In genomic region chr10:69014171-69014570, GRCh38 we compare ENCODE assay signal across 25 cellular contexts. TPM values are rescaled to one million over a fixed set of nuclear protein-coding genes. Genes with fewer than 3 reads are reported as not detected.
A peak's percentile ranks its signal among the peaks of the same experiment; 100 is the strongest.
DNase-seq lines count a peak whose midpoint lies in the region; ATAC-seq, FAIRE-seq and TF ChIP-seq lines count a peak whose summit lies in the region.
"Had no signal": no experiment of that assay in that cellular context is flagged by ENCODE, and none has a peak within 500 bp of the region (broad histone marks: within the 10 kb centered on the region; RNA-seq: fewer than 3 reads in every experiment).

No MANE protein-coding gene starts in this region.

- POLR2A ChIA-PET in RWPE1 (lab: Yijun Ruan, JAX; ENCODE audit: low non-redundant PET): no interaction called here

- H3K36me3 Mint-ChIP-seq in activated naive CD4-positive, alpha-beta T cell treated with anti-CD3 and anti-CD28 coated beads, Interleukin-2, amount 50 U/mL, for 24 hours: peaks cover 22% of the 10 kb centered on the region
- H3K36me3 Mint-ChIP-seq in activated T-helper 2 cell treated with anti-CD3 and anti-CD28 coated beads, Interferon-gamma antibody, Interleukin-2, Interleukin-4, amounts not matched to agents 10 μg/mL and 5 μg/mL and 100 μg/mL, durations not matched to agents 14 hours and 24 hours and 36 hours (ENCODE audit: low read depth): peaks cover 42% of the 10 kb centered on the region

- no peak for DNase-seq in activated naive CD4-positive, alpha-beta T cell (lab: John Stamatoyannopoulos, UW)
- no peak for DNase-seq in activated T-helper 2 cell treated with anti-CD3 and anti-CD28 coated beads, Interferon-gamma antibody, Interleukin-2, Interleukin-4, amounts not matched to agents 10 μg/mL and 5 μg/mL and 100 μg/mL, durations not matched to agents 14 hours and 24 hours and 36 hours (ENCODE audit: low spot score)
- DNase-seq in foreskin keratinocyte: peak; percentile 42 to 64
- no peak for DNase-seq in hypothalamus (lab: John Stamatoyannopoulos, UW)
- no peak for DNase-seq in RWPE1 (ENCODE audit: low spot score)
- no peak for DNase-seq in small intestine
- DNase-seq: ACHN; activated CD4-positive, alpha-beta memory T cell treated with anti-CD3 and anti-CD28 coated beads, Interleukin-2, amount 10 ng/mL, durations not matched to agents 7 days and 5 days; activated naive CD4-positive, alpha-beta T cell treated with anti-CD3 and anti-CD28 coated beads, Interleukin-2, amount 10 ng/mL, durations not matched to agents 7 days and 5 days; DMS 273 treated with DMSO at 0.1 percent for 48 hours; islet precursor cell; KG1; NCI-H1048; NCI-H187 treated with DMSO at 0.1 percent for 48 hours; NCI-H345; SIG-M5; T-helper 2 cell; WERI-Rb-1 had no signal

- TF ChIP-seq CTCF in foreskin keratinocyte (conservative IDR thresholded peaks at IDR 0.05): no peak
- TF ChIP-seq CTCF in RWPE1 (conservative IDR thresholded peaks at IDR 0.05; ENCODE audit: low read depth): no peak

- H3K27me3 ChIP-seq in foreskin keratinocyte (no peaks in the 10 kb centered on the region), small intestine (ENCODE audit: control insufficient read depth in 2 of 2, insufficient read depth in 2 of 2, low read length in 2 of 2) (no peaks in the 10 kb centered on the region)
- H3K27me3 ChIP-seq: ascending aorta, right atrium auricular region had no signal

- no peaks in the 10 kb centered on the region for H3K9me3 ChIP-seq in small intestine (ENCODE audit: control insufficient read depth, low read depth)
- H3K9me3 ChIP-seq: ascending aorta, right atrium auricular region had no signal

- H3K27me3 Mint-ChIP-seq in activated naive CD4-positive, alpha-beta T cell treated with anti-CD3 and anti-CD28 coated beads, Interleukin-2, amount 50 U/mL, for 24 hours: no peaks in the 10 kb centered on the region
- no peaks in the 10 kb centered on the region for H3K27me3 Mint-ChIP-seq in activated T-helper 2 cell treated with anti-CD3 and anti-CD28 coated beads, Interferon-gamma antibody, Interleukin-2, Interleukin-4, amounts not matched to agents 10 μg/mL and 5 μg/mL and 100 μg/mL, durations not matched to agents 14 hours and 24 hours and 36 hours (ENCODE audit: low read depth)
- H3K27me3 Mint-ChIP-seq: activated CD4-positive, alpha-beta memory T cell treated with anti-CD3 and anti-CD28 coated beads, Interleukin-2, amount 10 ng/mL, durations not matched to agents 7 days and 5 days; activated naive CD4-positive, alpha-beta T cell treated with anti-CD3 and anti-CD28 coated beads, Interleukin-2, amount 10 ng/mL, durations not matched to agents 7 days and 5 days had no signal

- WGBS in small intestine, 3 donors: 96 to 100% (median 96%) methylated on average over 1 of the region's 1 CpG

- no peak overlapping the region for H3K4me3 Mint-ChIP-seq in activated naive CD4-positive, alpha-beta T cell treated with anti-CD3 and anti-CD28 coated beads, Interleukin-2, amount 50 U/mL, for 24 hours
- H3K4me3 Mint-ChIP-seq in activated T-helper 2 cell treated with anti-CD3 and anti-CD28 coated beads, Interferon-gamma antibody, Interleukin-2, Interleukin-4, amounts not matched to agents 10 μg/mL and 5 μg/mL and 100 μg/mL, durations not matched to agents 14 hours and 24 hours and 36 hours (ENCODE audit: low read depth): no peak overlapping the region
- H3K4me3 Mint-ChIP-seq: activated CD4-positive, alpha-beta memory T cell treated with anti-CD3 and anti-CD28 coated beads, Interleukin-2, amount 10 ng/mL, durations not matched to agents 7 days and 5 days; activated naive CD4-positive, alpha-beta T cell treated with anti-CD3 and anti-CD28 coated beads, Interleukin-2, amount 10 ng/mL, durations not matched to agents 7 days and 5 days had no signal

- ATAC-seq in foreskin keratinocyte: peak; percentile 35
- ATAC-seq in HG03097 (IDR thresholded peaks at IDR 0.05; ENCODE audit: low FRiP score, unreplicated experiment): no peak

- peaks cover 4 to 8% of the 10 kb centered on the region in 2 donors for H3K36me3 ChIP-seq in small intestine (ENCODE audit: control insufficient read depth in 2 of 2, insufficient read depth in 2 of 2, low read length in 2 of 2)

- FAIRE-seq in small intestine (lab: Jason Lieb, UNC): no peak
- FAIRE-seq: G401.6 had no signal

- CTCF ChIA-PET in RWPE1 (lab: Yijun Ruan, JAX): interaction anchor here (0.5 kb wide), 1 partner anchor 9 kb away, joined by 3 read pairs; no protein-coding TSS in a partner anchor

- H3K9me3 Mint-ChIP-seq in activated naive CD4-positive, alpha-beta T cell treated with anti-CD3 and anti-CD28 coated beads, Interleukin-2, amount 50 U/mL, for 24 hours: no peaks in the 10 kb centered on the region
- no peaks in the 10 kb centered on the region for H3K9me3 Mint-ChIP-seq in activated T-helper 2 cell treated with anti-CD3 and anti-CD28 coated beads, Interferon-gamma antibody, Interleukin-2, Interleukin-4, amounts not matched to agents 10 μg/mL and 5 μg/mL and 100 μg/mL, durations not matched to agents 14 hours and 24 hours and 36 hours
- H3K9me3 Mint-ChIP-seq: activated CD4-positive, alpha-beta memory T cell treated with anti-CD3 and anti-CD28 coated beads, Interleukin-2, amount 10 ng/mL, durations not matched to agents 7 days and 5 days; activated naive CD4-positive, alpha-beta T cell treated with anti-CD3 and anti-CD28 coated beads, Interleukin-2, amount 10 ng/mL, durations not matched to agents 7 days and 5 days had no signal

- intact Hi-C loops in activated T-helper 2 cell treated with anti-CD3 and anti-CD28 coated beads, Interferon-gamma antibody, Interleukin-2, Interleukin-4, amounts not matched to agents 10 μg/mL and 5 μg/mL and 100 μg/mL, durations not matched to agents 14 hours and 24 hours and 36 hours (cut with micrococcal nuclease): no loop called here

- H3K4me1 Mint-ChIP-seq in activated naive CD4-positive, alpha-beta T cell treated with anti-CD3 and anti-CD28 coated beads, Interleukin-2, amount 50 U/mL, for 24 hours: peaks cover 5% of the 10 kb centered on the region
- peaks cover 19% of the 10 kb centered on the region for H3K4me1 Mint-ChIP-seq in activated T-helper 2 cell treated with anti-CD3 and anti-CD28 coated beads, Interferon-gamma antibody, Interleukin-2, Interleukin-4, amounts not matched to agents 10 μg/mL and 5 μg/mL and 100 μg/mL, durations not matched to agents 14 hours and 24 hours and 36 hours (ENCODE audit: low read depth)

- no peak overlapping the region for H3K4me3 ChIP-seq in small intestine (ENCODE audit: low read depth in 1 of 2, low read length in 2 of 2)
- H3K4me3 ChIP-seq: ascending aorta, lung, right atrium auricular region had no signal

- H3K27ac Mint-ChIP-seq in activated naive CD4-positive, alpha-beta T cell treated with anti-CD3 and anti-CD28 coated beads, Interleukin-2, amount 50 U/mL, for 24 hours: peak overlapping the region; percentile 4
- H3K27ac Mint-ChIP-seq in activated T-helper 2 cell treated with anti-CD3 and anti-CD28 coated beads, Interferon-gamma antibody, Interleukin-2, Interleukin-4, amounts not matched to agents 10 μg/mL and 5 μg/mL and 100 μg/mL, durations not matched to agents 14 hours and 24 hours and 36 hours: peak overlapping the region; percentile 2
- H3K27ac Mint-ChIP-seq: activated CD4-positive, alpha-beta memory T cell treated with anti-CD3 and anti-CD28 coated beads, Interleukin-2, amount 10 ng/mL, durations not matched to agents 7 days and 5 days; activated naive CD4-positive, alpha-beta T cell treated with anti-CD3 and anti-CD28 coated beads, Interleukin-2, amount 10 ng/mL, durations not matched to agents 7 days and 5 days had no signal

- H3K4me1 ChIP-seq in foreskin keratinocyte: peaks cover 16% of the 10 kb centered on the region
- H3K4me1 ChIP-seq in small intestine (ENCODE audit: control insufficient read depth in 2 of 2, insufficient read depth in 1 of 2, low read depth in 1 of 2, low read length in 1 of 2): no peaks in the 10 kb centered on the region
- H3K4me1 ChIP-seq: right atrium auricular region had no signal

- H3K27ac ChIP-seq in foreskin keratinocyte (no peak overlapping the region), RWPE1 (no peak overlapping the region), small intestine (ENCODE audit: low read depth in 1 of 2, low read length in 1 of 2) (no peak overlapping the region)
- H3K27ac ChIP-seq: ascending aorta, C4-2B, right atrium auricular region, WERI-Rb-1 had no signal

RNA-seq across cellular contexts. Expression of gene KIFBP, which starts 25.6 kb away (rescaled TPM):
- total RNA-seq in activated T-helper 2 cell treated with anti-CD3 and anti-CD28 coated beads, Interferon-gamma antibody, Interleukin-2, Interleukin-4, amounts not matched to agents 10 μg/mL and 5 μg/mL and 100 μg/mL, durations not matched to agents 14 hours and 24 hours and 36 hours: 16.7 and 17.1 TPM in 2 replicates
- 40.8 and 43.8 TPM in 2 replicates for total RNA-seq in foreskin keratinocyte
- polyA plus RNA-seq in foreskin keratinocyte (23.0 and 28.7 TPM in 2 replicates), small intestine (10 to 100 TPM; 10.3 to 14.5 (median 12.0) TPM)

RNA-seq across cellular contexts. Expression of gene DDX21, which starts 58.2 kb away (rescaled TPM):
- 205 and 210 TPM in 2 replicates for total RNA-seq in activated T-helper 2 cell treated with anti-CD3 and anti-CD28 coated beads, Interferon-gamma antibody, Interleukin-2, Interleukin-4, amounts not matched to agents 10 μg/mL and 5 μg/mL and 100 μg/mL, durations not matched to agents 14 hours and 24 hours and 36 hours
- total RNA-seq in foreskin keratinocyte: 125 and 149 TPM in 2 replicates
- polyA plus RNA-seq in foreskin keratinocyte: 37.7 and 51.4 TPM in 2 replicates
- polyA plus RNA-seq in small intestine: 10 to 100 TPM; 14.1 to 40.5 (median 16.5) TPM

Comparison
In these comparisons a context has a peak if more than half of its experiments do, and no peak if none do; other contexts are left out.
1. DNase-seq: peak in foreskin keratinocyte (2 of 2); none in activated naive CD4-positive, alpha-beta T cell (0 of 4), activated T-helper 2 cell treated with anti-CD3 and anti-CD28 coated beads, Interferon-gamma antibody, Interleukin-2, Interleukin-4, amounts not matched to agents 10 μg/mL and 5 μg/mL and 100 μg/mL, durations not matched to agents 14 hours and 24 hours and 36 hours (single experiment), hypothalamus (0 of 51), RWPE1 (single experiment) and small intestine (single experiment).